9 cellular contexts compared by ENCODE assay signal in genomic region chr16:80541306-80541694, GRCh38. TPM values are rescaled to one million over a fixed set of nuclear protein-coding genes. Genes with fewer than 3 reads are reported as not detected.
DNase-seq lines count a peak whose midpoint lies in the region; ATAC-seq and TF ChIP-seq lines count a peak whose summit lies in the region.
"Had no signal": no experiment of that assay in that cellular context is flagged by ENCODE, and none has a peak within 500 bp of the region (broad histone marks: within the 10 kb centered on the region; RNA-seq: fewer than 3 reads in every experiment).

No MANE protein-coding gene starts in this region.

- no peak for TF ChIP-seq RAD21 in liver (IDR thresholded peaks at IDR 0.05)

- no peak for ATAC-seq in omental fat pad (ENCODE audit: low FRiP score)
- ATAC-seq in GM18505 (IDR thresholded peaks at IDR 0.05; ENCODE audit: unreplicated experiment): no peak

- no peak for TF ChIP-seq POLR2A in GM18505 (IDR thresholded peaks at IDR 0.05; ENCODE audit: borderline replicate concordance, extremely low read depth, insufficient read depth, insufficient read length)

- WGBS in liver: 38% methylated on average over 6 of the region's 6 CpGs

- H3K4me1 Mint-ChIP-seq in T-helper 1 cell treated with Interleukin-12 subunit alpha and Interleukin-12 subunit beta and Interleukin-4 antibody, amounts not matched to agents 30 μg/mL and 1 μg/mL, for 36 hours (ENCODE audit: low read depth): peaks cover 29% of the 10 kb centered on the region

- H3K36me3 Mint-ChIP-seq in T-helper 1 cell treated with Interleukin-12 subunit alpha and Interleukin-12 subunit beta and Interleukin-4 antibody, amounts not matched to agents 30 μg/mL and 1 μg/mL, for 36 hours (ENCODE audit: low read depth): peaks cover 4% of the 10 kb centered on the region

- H3K27ac Mint-ChIP-seq in T-helper 1 cell treated with Interleukin-12 subunit alpha and Interleukin-12 subunit beta and Interleukin-4 antibody, amounts not matched to agents 30 μg/mL and 1 μg/mL, for 36 hours: peak overlapping the region; percentile 95

- DNase-seq in T-helper 1 cell: no peak
- no peak for DNase-seq in astrocyte of the spinal cord (ENCODE audit: low read depth, low spot score)
- no peak for DNase-seq in substantia nigra (lab: John Stamatoyannopoulos, UW)
- DNase-seq in omental fat pad (ENCODE audit: low spot score): no peak
- no peak for DNase-seq in hepatic stellate cell (ENCODE audit: low spot score)
- DNase-seq: HCEC 1CT had no signal

- peak overlapping the region; percentile 73 for H3K4me3 ChIP-seq in astrocyte of the spinal cord (ENCODE audit: low read depth, low read length)
- H3K4me3 ChIP-seq in liver (ENCODE audit: low read depth in 1 of 3, low read length in 3 of 3): peak overlapping the region; percentile 76 to 83 (median 79)

- peaks cover 2 to 13% (median 6%) of the 10 kb centered on the region in 4 donors for H3K4me1 ChIP-seq in liver (ENCODE audit: control insufficient read depth in 4 of 4, insufficient read depth in 4 of 4, low read length in 3 of 4)

- no peak overlapping the region for H3K9ac ChIP-seq in liver (ENCODE audit: low read depth in 1 of 2, low read length in 2 of 2)

- TF ChIP-seq CTCF in astrocyte of the spinal cord (IDR thresholded peaks at IDR 0.05; ENCODE audit: low read depth, low read length) (no peak), liver (IDR thresholded peaks at IDR 0.05; ENCODE audit: low read depth, low read length, missing input control) (no peak), omental fat pad (IDR thresholded peaks at IDR 0.05) (no peak)

- no peaks in the 10 kb centered on the region for H3K9me3 ChIP-seq in liver (ENCODE audit: control insufficient read depth in 4 of 4, low read length in 3 of 4)

- H3K4me3 Mint-ChIP-seq in T-helper 1 cell treated with Interleukin-12 subunit alpha and Interleukin-12 subunit beta and Interleukin-4 antibody, amounts not matched to agents 30 μg/mL and 1 μg/mL, for 36 hours: peak overlapping the region; percentile 83

- H3K27ac ChIP-seq in liver (ENCODE audit: low read depth in 1 of 2, low read length in 2 of 2) (no peak overlapping the region), substantia nigra (ENCODE audit: low read depth, low read length, poor library complexity, severe bottlenecking) (peak overlapping the region; percentile 68)

- H3K27me3 ChIP-seq in liver (ENCODE audit: control insufficient read depth in 4 of 4, insufficient read depth in 4 of 4, low read length in 3 of 4): no peaks in the 10 kb centered on the region

- H3K36me3 ChIP-seq in liver (ENCODE audit: control insufficient read depth in 4 of 4, insufficient read depth in 3 of 4, low read depth in 1 of 4, low read length in 3 of 4): no peaks in the 10 kb centered on the region

- in situ Hi-C loops in astrocyte of the spinal cord (cut with HindIII; ENCODE audit: low sequenced_read_pairs): no loop called here

- H3K27me3 Mint-ChIP-seq in T-helper 1 cell treated with Interleukin-12 subunit alpha and Interleukin-12 subunit beta and Interleukin-4 antibody, amounts not matched to agents 30 μg/mL and 1 μg/mL, for 36 hours (ENCODE audit: low read depth): no peaks in the 10 kb centered on the region

- peaks cover 10% of the 10 kb centered on the region for H3K9me3 Mint-ChIP-seq in T-helper 1 cell treated with Interleukin-12 subunit alpha and Interleukin-12 subunit beta and Interleukin-4 antibody, amounts not matched to agents 30 μg/mL and 1 μg/mL, for 36 hours

TF ChIP-seq in liver, 16 proteins besides CTCF, POLR2A, EP300 and RAD21:
- no peak for TF ChIP-seq HNF4G (IDR thresholded peaks at IDR 0.05)

RNA-seq across cellular contexts. Expression of gene DYNLRB2, which starts 0.5 kb away (rescaled TPM):
- not detected for total RNA-seq in liver
- polyA plus RNA-seq in liver: under 1 TPM; 0.58 to 0.92 TPM
- total RNA-seq in omental fat pad: 1 to 10 TPM in 2 of 4 donors, not detected in 2; 1.5 to 8.2 TPM
